13 cellular contexts compared by ENCODE assay signal in genomic region chr10:75542902-75543301, GRCh38.
A peak's percentile ranks its signal among the peaks of the same experiment; 100 is the strongest.
DNase-seq lines count a peak whose midpoint lies in the region; ATAC-seq and TF ChIP-seq lines count a peak whose summit lies in the region.
"Had no signal": no experiment of that assay in that cellular context is flagged by ENCODE, and none has a peak within 500 bp of the region (broad histone marks: within the 10 kb centered on the region; RNA-seq: fewer than 3 reads in every experiment).

No MANE protein-coding gene starts in this region.

- peaks cover 45% of the 10 kb centered on the region for H3K4me1 ChIP-seq in GM23338 (ENCODE audit: insufficient read depth)

- H3F3A ChIP-seq in GM23338 (replicated peaks; ENCODE audit: low read depth) = no peaks in the 10 kb centered on the region

- TF ChIP-seq CTCF in GM23338 (conservative IDR thresholded peaks at IDR 0.05; ENCODE audit: low read depth in 2 of 2) = no peak
- no peak for TF ChIP-seq CTCF in brain microvascular endothelial cell (IDR thresholded peaks at IDR 0.05; ENCODE audit: low read depth, low read length, missing control alignments)

- no peak overlapping the region for H2AFZ ChIP-seq in GM23338

- in situ Hi-C loops in brain microvascular endothelial cell (cut with HindIII; ENCODE audit: low pct_ligation_motif_present, low sequenced_read_pairs) = no loop called here

- H3K79me2 ChIP-seq in GM23338 (replicated peaks; ENCODE audit: insufficient read depth) = no peaks in the 10 kb centered on the region

- H3K9me3 Mint-ChIP-seq in GM23338 = no peaks in the 10 kb centered on the region
- no peaks in the 10 kb centered on the region for H3K9me3 Mint-ChIP-seq in stimulated activated memory B cell treated with anti-CD40 and anti-IgM and Interleukin-4, amounts not matched to agents 10 μg/mL and 1 μg/mL and 100 μg/mL, for 72 hours

- H3K27me3 Mint-ChIP-seq in GM23338 (ENCODE audit: insufficient read depth, low read depth, poor library complexity) = peaks cover 3% of the 10 kb centered on the region
- H3K27me3 Mint-ChIP-seq in stimulated activated memory B cell treated with anti-CD40 and anti-IgM and Interleukin-4, amounts not matched to agents 10 μg/mL and 1 μg/mL and 100 μg/mL, for 72 hours = peaks cover 30% of the 10 kb centered on the region

- H3K27me3 ChIP-seq in GM23338 (ENCODE audit: insufficient read depth) (no peaks in the 10 kb centered on the region), brain microvascular endothelial cell (replicated peaks) (peaks cover 2% of the 10 kb centered on the region)

- no peaks in the 10 kb centered on the region for H3K9me2 ChIP-seq in GM23338 (ENCODE audit: insufficient read depth)

- peak; percentile 26 for DNase-seq in GM23338 (ENCODE audit: low spot score)
- peak; percentile 17 for DNase-seq in brain microvascular endothelial cell
- peak; percentile 83 for DNase-seq in left kidney (ENCODE audit: low read depth, low spot score)
- no peak for DNase-seq in GM19240 (ENCODE audit: insufficient read length, low spot score)
- DNase-seq in NCI-H1417 (lab: John Stamatoyannopoulos, UW) = no peak
- DNase-seq in effector CD4-positive, alpha-beta T cell = no peak
- DNase-seq: activated CD4-positive, alpha-beta T cell treated with anti-CD3 and anti-CD28 coated beads for 1 hour; activated effector memory CD4-positive, alpha-beta T cell treated with anti-CD3 and anti-CD28 coated beads, Interleukin-2, amount 50 U/mL, for 16 hours; dorsolateral prefrontal cortex; immature natural killer cell; IMR-90 had no signal

- H3K4me2 ChIP-seq in GM23338 = 0 out of 2 replicates have a peak overlapping the region, but pooled peaks have one; percentile 34

- H3K27ac ChIP-seq in GM23338 (ENCODE audit: low read depth) = no peak overlapping the region
- no peak overlapping the region for H3K27ac ChIP-seq in brain microvascular endothelial cell

- no peak overlapping the region for H3K27ac Mint-ChIP-seq in GM23338
- H3K27ac Mint-ChIP-seq in stimulated activated memory B cell treated with anti-CD40 and anti-IgM and Interleukin-4, amounts not matched to agents 10 μg/mL and 1 μg/mL and 100 μg/mL, for 72 hours = no peak overlapping the region
- H3K27ac Mint-ChIP-seq: immature natural killer cell had no signal

- no peaks in the 10 kb centered on the region for H4K20me1 ChIP-seq in GM23338 (replicated peaks; ENCODE audit: insufficient read depth)

- H3K4me3 ChIP-seq in GM23338 (no peak overlapping the region), brain microvascular endothelial cell (ENCODE audit: low read depth, low read length) (no peak overlapping the region)
- H3K4me3 ChIP-seq: dorsolateral prefrontal cortex had no signal

- no peak overlapping the region for H3K4me3 Mint-ChIP-seq in GM23338
- H3K4me3 Mint-ChIP-seq in stimulated activated memory B cell treated with anti-CD40 and anti-IgM and Interleukin-4, amounts not matched to agents 10 μg/mL and 1 μg/mL and 100 μg/mL, for 72 hours = no peak overlapping the region
- H3K4me3 Mint-ChIP-seq: immature natural killer cell had no signal

- no peaks in the 10 kb centered on the region for H3K36me3 ChIP-seq in GM23338 (ENCODE audit: insufficient read depth)
- H3K36me3 ChIP-seq in brain microvascular endothelial cell (replicated peaks) = no peaks in the 10 kb centered on the region

- ATAC-seq in GM23338 = peak; percentile 62
- peak; percentile 36 for ATAC-seq in stimulated activated memory B cell treated with anti-CD40 and anti-IgM and Interleukin-4, amounts not matched to agents 10 μg/mL and 1 μg/mL and 100 μg/mL, for 72 hours
- no peak for ATAC-seq in GM19351 (IDR thresholded peaks at IDR 0.05; ENCODE audit: unreplicated experiment)

- H3K36me3 Mint-ChIP-seq in GM23338 (ENCODE audit: low read depth) = no peaks in the 10 kb centered on the region; the same call in 2 of the 3 replicates
- H3K36me3 Mint-ChIP-seq in stimulated activated memory B cell treated with anti-CD40 and anti-IgM and Interleukin-4, amounts not matched to agents 10 μg/mL and 1 μg/mL and 100 μg/mL, for 72 hours = no peaks in the 10 kb centered on the region
- H3K36me3 Mint-ChIP-seq: immature natural killer cell had no signal

- H3K4me1 Mint-ChIP-seq in GM23338 = peaks cover 57% of the 10 kb centered on the region
- H3K4me1 Mint-ChIP-seq in stimulated activated memory B cell treated with anti-CD40 and anti-IgM and Interleukin-4, amounts not matched to agents 10 μg/mL and 1 μg/mL and 100 μg/mL, for 72 hours = no peaks in the 10 kb centered on the region

TF ChIP-seq in GM23338, 12 proteins besides CTCF, POLR2A, EP300 and RAD21:
- no peak for TF ChIP-seq ZNF462 (CRISPR knock-in tag; IDR thresholded peaks at IDR 0.05)
TF ChIP-seq in GM23338: peak in this region for 0.

Comparison
In these comparisons a context has a peak if more than half of its experiments do, and no peak if none do; other contexts are left out.
1. DNase-seq: peak in GM23338 (single experiment), brain microvascular endothelial cell (single experiment) and left kidney (single experiment); none in GM19240 (single experiment), NCI-H1417 (0 of 3) and effector CD4-positive, alpha-beta T cell (single experiment).